In the genomic region with DNA sequence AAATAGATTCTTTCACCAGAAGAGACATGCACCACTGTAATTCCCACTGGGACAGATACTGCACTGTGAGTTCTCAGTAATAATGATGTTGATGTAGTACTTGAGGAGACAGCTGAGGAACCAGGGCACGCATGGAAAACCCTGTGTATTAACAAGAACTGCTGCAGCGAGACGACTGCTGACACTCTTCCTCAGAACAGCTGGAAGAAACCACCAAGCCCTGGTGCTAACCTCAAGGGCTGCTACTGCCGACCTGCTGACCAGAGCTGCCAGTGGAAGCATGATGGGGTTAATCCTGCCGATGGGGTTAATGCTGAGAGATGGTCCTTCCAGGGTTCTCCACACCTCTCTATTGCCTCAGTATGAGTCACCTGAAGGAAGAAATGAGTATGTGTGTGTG, we compare ENCODE assay signal across 27 cellular contexts. TPM values are rescaled to one million over a fixed set of nuclear protein-coding genes. Genes with fewer than 3 reads are reported as not detected.
DNase-seq lines count a peak whose midpoint lies in the region; ATAC-seq, FAIRE-seq and TF ChIP-seq lines count a peak whose summit lies in the region.
"Had no signal": no experiment of that assay in that cellular context is flagged by ENCODE, and none has a peak within 500 bp of the region (broad histone marks: within the 10 kb centered on the region; RNA-seq: fewer than 3 reads in every experiment).

No MANE protein-coding gene starts in this region.

- H3K27ac ChIP-seq in IMR-90 (ENCODE audit: insufficient read depth, low read length) (0 out of 2 replicates have a peak overlapping the region, but pooled peaks have one; percentile 23), SJCRH30 (0 out of 2 replicates have a peak overlapping the region, but pooled peaks have one; percentile 8), mesenchymal stem cell (ENCODE audit: low read length, poor library complexity, severe bottlenecking) (no peak overlapping the region)
- H3K27ac ChIP-seq: BLaER1 treated with 17β-estradiol and CSF1 and Interleukin-3, amounts not matched to agents 10 nM and 100 nM had no signal

- H4K91ac ChIP-seq in IMR-90 (ENCODE audit: insufficient read depth, low read depth, low read length) (peak overlapping the region; percentile 62; the same call in 1 of the 2 replicates), mesenchymal stem cell (ENCODE audit: low read length) (no peak overlapping the region)

- H3K56ac ChIP-seq in IMR-90 (ENCODE audit: extremely low read depth, insufficient read depth, low read length) = no peak overlapping the region

- 83% methylated on average over 3 of the region's 5 CpGs; no CpG with 5 or more reads in 1 of the 2 experiments for WGBS in IMR-90 (ENCODE audit: extremely low coverage in 2 of 2, insufficient read length in 1 of 2), 2 experiments
- WGBS in mesenchymal stem cell = 69% methylated on average over 5 of the region's 5 CpGs

- H3K27me3 ChIP-seq in IMR-90 (ENCODE audit: control insufficient read depth, insufficient read depth, low read length) = no peaks in the 10 kb centered on the region
- H3K27me3 ChIP-seq in SJCRH30 = no peaks in the 10 kb centered on the region
- H3K27me3 ChIP-seq in mesenchymal stem cell (ENCODE audit: control insufficient read depth in 1 of 2, insufficient read depth in 1 of 2, low read length in 2 of 2) = no peaks in the 10 kb centered on the region
- H3K27me3 ChIP-seq: BLaER1 treated with 17β-estradiol and CSF1 and Interleukin-3, amounts not matched to agents 10 nM and 100 nM had no signal

- BruUV-seq in IMR-90 (replicated peaks; lab: Mats Ljungman, UMichigan) = no TSS peak

- POLR2A ChIA-PET in IMR-90 (lab: Charles Lee; ENCODE audit: unreplicated experiment) = no interaction called here

- H2AFZ ChIP-seq in IMR-90 (replicated peaks; ENCODE audit: low read length, poor library complexity) (peak overlapping the region; percentile 27), mesenchymal stem cell (ENCODE audit: low read depth, low read length) (no peak overlapping the region)

- H3K18ac ChIP-seq in IMR-90 (ENCODE audit: low read depth, low read length) (peak overlapping the region; percentile 90; the same call in 1 of the 2 replicates), mesenchymal stem cell (ENCODE audit: low read depth in 1 of 2, low read length in 2 of 2) (peak overlapping the region in 1 of 2 experiments; percentile 43)

- H3K23ac ChIP-seq in IMR-90 (ENCODE audit: low read depth, low read length) (0 out of 2 replicates have a peak overlapping the region, but pooled peaks have one; percentile 11), mesenchymal stem cell (ENCODE audit: low read length in 2 of 2) (no peak overlapping the region)

- H3K4me1 ChIP-seq in IMR-90 (ENCODE audit: control insufficient read depth, insufficient read depth, low read length) = peaks cover 16% of the 10 kb centered on the region
- peaks cover 12% of the 10 kb centered on the region for H3K4me1 ChIP-seq in SJCRH30
- H3K4me1 ChIP-seq in mesenchymal stem cell (ENCODE audit: control insufficient read depth, insufficient read depth, low read depth, low read length) = no peaks in the 10 kb centered on the region

- TF ChIP-seq POLR2A in IMR-90 (IDR thresholded peaks at IDR 0.05; ENCODE audit: low read depth, low read length) = no peak
- TF ChIP-seq POLR2A in GM12892 (IDR thresholded peaks at IDR 0.05; ENCODE audit: low read depth, low read length) = no peak

- CTCF ChIA-PET in IMR-90 (lab: Yijun Ruan, JAX) = no interaction called here

- H2BK120ac ChIP-seq in IMR-90 (ENCODE audit: low read depth, low read length) (peak overlapping the region; percentile 84), mesenchymal stem cell (ENCODE audit: low read depth, low read length) (no peak overlapping the region)

- intact Hi-C loops in IMR-90 (cut with micrococcal nuclease) = no loop called here

- H2AK5ac ChIP-seq in IMR-90 (ENCODE audit: low read depth, low read length) (peak overlapping the region; percentile 74), mesenchymal stem cell (ENCODE audit: low read length, severe bottlenecking) (no peak overlapping the region)

- ATAC-seq in IMR-90 (ENCODE audit: low read depth) (no peak), GM21367 (IDR thresholded peaks at IDR 0.05; ENCODE audit: unreplicated experiment) (no peak), HG02870 (IDR thresholded peaks at IDR 0.05; ENCODE audit: unreplicated experiment) (no peak)
- ATAC-seq: HCT116, SK-N-SH treated with all-trans-retinoic acid at 6 μM for 48 hours had no signal

- H3K9ac ChIP-seq in IMR-90 (ENCODE audit: low read depth, low read length) = no peak overlapping the region
- H3K9ac ChIP-seq in mesenchymal stem cell (ENCODE audit: low read length) = no peak overlapping the region
- H3K9ac ChIP-seq: BLaER1 treated with 17β-estradiol and CSF1 and Interleukin-3, amounts not matched to agents 10 nM and 100 nM had no signal

- no peaks in the 10 kb centered on the region for H3K36me3 ChIP-seq in IMR-90 (ENCODE audit: control insufficient read depth, insufficient read depth, low read length)
- H3K36me3 ChIP-seq in SJCRH30 = no peaks in the 10 kb centered on the region
- H3K36me3 ChIP-seq in mesenchymal stem cell (ENCODE audit: control insufficient read depth in 1 of 2, insufficient read depth in 2 of 2, low read depth in 1 of 2, low read length in 2 of 2) = no peaks in the 10 kb centered on the region
- H3K36me3 ChIP-seq: BLaER1 treated with 17β-estradiol and CSF1 and Interleukin-3, amounts not matched to agents 10 nM and 100 nM had no signal

- peak overlapping the region; percentile 69 for H3K4ac ChIP-seq in IMR-90 (ENCODE audit: low read depth, low read length)
- H3K4ac ChIP-seq in mesenchymal stem cell (ENCODE audit: low read depth in 1 of 2, low read length in 2 of 2) = peak overlapping the region in 1 of 2 experiments; percentile 26

- FAIRE-seq in GM12892 (lab: Jason Lieb, UNC) = no peak
- FAIRE-seq: A204.1, GM12891, GM19239, HTR-8/SVneo had no signal

- H2BK5ac ChIP-seq in IMR-90 (ENCODE audit: low read depth, low read length, poor library complexity, severe bottlenecking) (peak overlapping the region; percentile 49), mesenchymal stem cell (ENCODE audit: low read depth, low read length, poor library complexity, severe bottlenecking) (no peak overlapping the region)

- peak overlapping the region; percentile 10 to 57; a peak in 3 of 4 replicates for H4K8ac ChIP-seq in IMR-90 (ENCODE audit: low read depth in 2 of 2, low read length in 2 of 2)
- peak overlapping the region; percentile 19 for H4K8ac ChIP-seq in mesenchymal stem cell (ENCODE audit: low read length)

- peak overlapping the region; percentile 65; the same call in 1 of the 2 replicates for H3K14ac ChIP-seq in IMR-90 (replicated peaks; ENCODE audit: low read depth, low read length)
- H3K14ac ChIP-seq in mesenchymal stem cell (ENCODE audit: low read length in 2 of 2) = peak overlapping the region in 1 of 2 experiments; percentile 36

- H3K4me3 ChIP-seq in IMR-90 (ENCODE audit: insufficient read depth, low read depth, low read length) (no peak overlapping the region), SJCRH30 (no peak overlapping the region), mesenchymal stem cell (ENCODE audit: insufficient read depth in 1 of 2, low read depth in 1 of 2, low read length in 2 of 2) (peak overlapping the region in 1 of 2 experiments; percentile 18), skeletal muscle cell (ENCODE audit: low read depth, low read length) (no peak overlapping the region)
- H3K4me3 ChIP-seq: BLaER1 treated with 17β-estradiol and CSF1 and Interleukin-3, amounts not matched to agents 10 nM and 100 nM had no signal

- DNase-seq in IMR-90 (peak; percentile 35), SJCRH30 (peak; percentile 77 to 79), mesenchymal stem cell (peak; percentile 72), skeletal muscle cell (ENCODE audit: low read depth) (peak; percentile 81), glomerular visceral epithelial cell (ENCODE audit: extremely low spot score) (no peak), GM12892 (ENCODE audit: insufficient read length) (no peak)
- DNase-seq: CD4-positive, alpha-beta T cell; DMS79; EL; GF-D8; KBM-7; MM.1S; NCI-H1048; NCI-H1417; NCI-H1694 treated with DMSO at 0.1 percent for 48 hours; NCI-H2081 treated with DMSO at 0.1 percent for 48 hours; NCI-H524; NCI-H748 treated with DMSO at 0.1 percent for 48 hours had no signal

- H4K20me1 ChIP-seq in IMR-90 (ENCODE audit: insufficient read depth, low read length) = no peaks in the 10 kb centered on the region
- H4K20me1 ChIP-seq: BLaER1 treated with 17β-estradiol and CSF1 and Interleukin-3, amounts not matched to agents 10 nM and 100 nM had no signal

- H2BK12ac ChIP-seq in mesenchymal stem cell (ENCODE audit: low read length in 2 of 2) = peak overlapping the region in 1 of 2 experiments; percentile 63

- in situ Hi-C loops in IMR-90 (cut with MboI; ENCODE audit: low sequenced_read_pairs) = no loop called here

- H3K79me1 ChIP-seq in IMR-90 (ENCODE audit: low read depth in 1 of 2, low read length in 2 of 2) = no peaks in the 10 kb centered on the region
- H3K79me1 ChIP-seq in mesenchymal stem cell (replicated peaks; ENCODE audit: low read length, poor library complexity, severe bottlenecking) = no peaks in the 10 kb centered on the region

- no peak for TF ChIP-seq RAD21 in IMR-90 (IDR thresholded peaks at IDR 0.05; ENCODE audit: low read length)

- H3K9me3 ChIP-seq in IMR-90 (ENCODE audit: control insufficient read depth, insufficient read depth, low read length) (no peaks in the 10 kb centered on the region), SJCRH30 (replicated peaks) (peaks cover 7% of the 10 kb centered on the region), mesenchymal stem cell (ENCODE audit: control insufficient read depth, low read length) (no peaks in the 10 kb centered on the region)

- H3K4me2 ChIP-seq in IMR-90 (ENCODE audit: low read depth, low read length) = no peak overlapping the region
- H3K4me2 ChIP-seq in mesenchymal stem cell (ENCODE audit: low read length, poor library complexity, severe bottlenecking) = no peak overlapping the region

- TF ChIP-seq CTCF in IMR-90 (conservative IDR thresholded peaks at IDR 0.05; ENCODE audit: low read depth, low read length) = no peak

- dilution Hi-C loops in IMR-90 (cut with HindIII; ENCODE audit: low sequenced_read_pairs, unreplicated experiment) = no loop called here

- H3K9me1 ChIP-seq in IMR-90 (ENCODE audit: insufficient read depth, low read length) = peaks cover 10% of the 10 kb centered on the region; the same call in 1 of the 2 replicates

- peak overlapping the region; percentile 87 for H4K5ac ChIP-seq in IMR-90 (ENCODE audit: low read depth, low read length)

- H2BK15ac ChIP-seq in IMR-90 (ENCODE audit: low read depth, low read length) (peak overlapping the region; percentile 73), mesenchymal stem cell (ENCODE audit: low read depth, poor library complexity, severe bottlenecking) (no peak overlapping the region)

- no peak overlapping the region for H2AK9ac ChIP-seq in IMR-90 (replicated peaks; ENCODE audit: low read depth, low read length, poor library complexity)

- peak overlapping the region; percentile 79 for H2BK20ac ChIP-seq in IMR-90 (ENCODE audit: low read depth, low read length)

RNA-seq across cellular contexts. Expression of gene EDNRB, which starts 45.6 kb away (rescaled TPM):
- under 0.01 and 0.28 TPM in 2 replicates for total RNA-seq in IMR-90 (2012; rRNA removed)
- polyA plus RNA-seq in IMR-90 (2012; rRNA removed) = 0.07 and 0.09 TPM in 2 replicates
- polyA plus RNA-seq in IMR-90 (2012; cell fraction: cytosol; rRNA removed) = 0.15 TPM in 1 of 2 replicates, not detected in the other
- polyA plus RNA-seq in IMR-90 (2012; cell fraction: nucleus; rRNA removed; ENCODE audit: low replicate concordance) = 0.07 and 0.19 TPM in 2 replicates
- 0.12 and 0.15 TPM in 2 replicates for total RNA-seq in SJCRH30 (2014; rRNA removed; shearing (Covaris generic))
- polyA plus RNA-seq in mesenchymal stem cell (2013, experiment 1 of 2) = 17.8 TPM
- 18.6 TPM for polyA plus RNA-seq in mesenchymal stem cell (2013, experiment 2 of 2)
- 0.11 TPM for polyA plus RNA-seq in GM12892 (2012; ENCODE audit: missing spikeins)
- total RNA-seq: CD4-positive, alpha-beta T cell had no signal

Comparison
In these comparisons a context has a peak if more than half of its experiments do, and no peak if none do; other contexts are left out.
1. DNase-seq: peak in IMR-90 (single experiment), SJCRH30 (2 of 2), mesenchymal stem cell (single experiment) and skeletal muscle cell (single experiment); none in glomerular visceral epithelial cell (single experiment) and GM12892 (single experiment).